Comparison of ENCODE assay signal across 19 cellular contexts in the genomic region with DNA sequence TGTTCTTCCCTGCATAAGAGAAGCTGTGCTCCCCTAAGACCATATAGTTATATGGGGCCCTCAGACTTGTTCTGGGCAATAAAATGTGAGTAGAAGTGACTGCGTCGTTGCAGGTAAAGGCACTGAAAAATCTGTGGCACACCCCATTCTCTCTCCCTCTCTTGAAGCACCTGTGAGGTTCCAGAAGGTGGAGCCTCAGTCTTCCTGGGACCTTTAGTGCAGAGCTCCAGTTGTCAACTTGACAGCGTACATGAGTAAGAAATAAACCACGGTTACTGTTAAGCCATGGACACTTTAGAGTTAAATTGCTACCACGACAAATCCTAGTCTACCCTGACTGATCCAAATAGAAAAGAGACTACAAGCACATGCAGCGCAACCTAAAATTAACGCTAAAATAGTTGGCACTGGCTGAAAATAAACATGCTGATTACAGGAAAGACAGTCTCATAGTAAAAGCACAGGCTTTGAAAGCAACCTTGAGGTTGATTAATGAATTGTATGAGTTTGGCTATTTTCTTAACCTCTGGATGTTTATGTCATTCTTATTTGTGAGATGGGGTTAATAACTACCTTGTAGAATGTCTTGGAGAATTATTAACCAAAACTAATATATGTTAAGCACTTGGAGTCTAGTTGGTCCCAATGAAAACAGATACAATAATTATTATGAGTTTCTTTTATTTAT.
DNase-seq lines count a peak whose midpoint lies in the region; ATAC-seq and TF ChIP-seq lines count a peak whose summit lies in the region.
"Had no signal": no experiment of that assay in that cellular context is flagged by ENCODE, and none has a peak within 500 bp of the region (broad histone marks: within the 10 kb centered on the region; RNA-seq: fewer than 3 reads in every experiment).

No MANE protein-coding gene starts in this region.

- H3K36me3 ChIP-seq in GM23338 (ENCODE audit: insufficient read depth): no peaks in the 10 kb centered on the region
- no peaks in the 10 kb centered on the region for H3K36me3 ChIP-seq in PC-3 (ENCODE audit: low read depth, low read length)
- no peaks in the 10 kb centered on the region for H3K36me3 ChIP-seq in neural progenitor cell
- H3K36me3 ChIP-seq: breast epithelium, colonic mucosa had no signal

- DNase-seq in GM23338 (ENCODE audit: low spot score) (peak; percentile 49), PC-3 (no peak), iPS-NIHi11 (ENCODE audit: low spot score) (peak; percentile 14), neural progenitor cell (ENCODE audit: low spot score) (peak; percentile 24), GM13977 (ENCODE audit: low spot score) (no peak)
- DNase-seq: activated CD8-positive, alpha-beta memory T cell treated with anti-CD3 and anti-CD28 coated beads, Interleukin-2, amount 50 U/mL, for 4 hours; CD4-positive, CD25-positive, alpha-beta regulatory T cell; colonic mucosa; DMS79; naive thymus-derived CD4-positive, alpha-beta T cell; NCI-H1694 treated with DMSO at 0.1 percent for 48 hours; NCI-H774; T-helper 17 cell had no signal

- H3K27ac ChIP-seq in GM23338 (ENCODE audit: low read depth): no peak overlapping the region
- H3K27ac ChIP-seq in PC-3 (ENCODE audit: low read length): peak overlapping the region; percentile 35
- no peak overlapping the region for H3K27ac ChIP-seq in neural progenitor cell
- H3K27ac ChIP-seq: breast epithelium, colonic mucosa, HL-60 had no signal

- POLR2A ChIA-PET in PC-3 (lab: Charles Lee; ENCODE audit: unreplicated experiment): no interaction called here

- ATAC-seq in GM23338: peak; percentile 78
- ATAC-seq in PC-3: peak; percentile 21
- ATAC-seq in HG02840 (IDR thresholded peaks at IDR 0.05; ENCODE audit: low FRiP score, unreplicated experiment): no peak
- ATAC-seq in GM19455 (IDR thresholded peaks at IDR 0.05; ENCODE audit: unreplicated experiment): no peak
- ATAC-seq: naive thymus-derived CD4-positive, alpha-beta T cell; T-helper 17 cell had no signal

- H3K4me2 ChIP-seq in GM23338 (no peak overlapping the region), PC-3 (ENCODE audit: low read length) (peak overlapping the region; percentile 57), neural progenitor cell (no peak overlapping the region)

- H3K4me1 Mint-ChIP-seq in GM23338 (no peaks in the 10 kb centered on the region), neural progenitor cell (no peaks in the 10 kb centered on the region)
- H3K4me1 Mint-ChIP-seq: CD4-positive, CD25-positive, alpha-beta regulatory T cell; naive thymus-derived CD4-positive, alpha-beta T cell; stimulated activated effector memory CD8-positive, alpha-beta T cell treated with anti-CD3 and anti-CD28 coated beads, Interleukin-12 subunit alpha, Interleukin-12 subunit beta, amount 100 ng/mL, for 72 hours; T-helper 17 cell had no signal

- H3K9me2 ChIP-seq in GM23338 (ENCODE audit: insufficient read depth): no peaks in the 10 kb centered on the region
- no peaks in the 10 kb centered on the region for H3K9me2 ChIP-seq in PC-3 (replicated peaks; ENCODE audit: low read length)

- H3K4me1 ChIP-seq in GM23338 (ENCODE audit: insufficient read depth) (no peaks in the 10 kb centered on the region), PC-3 (ENCODE audit: insufficient read depth, low read length) (peaks cover 33% of the 10 kb centered on the region), neural progenitor cell (no peaks in the 10 kb centered on the region)
- H3K4me1 ChIP-seq: breast epithelium, colonic mucosa had no signal

- peak; percentile 33 to 54; a peak in 2 of 4 replicates for TF ChIP-seq CTCF in GM23338 (conservative IDR thresholded peaks at IDR 0.05; ENCODE audit: low read depth in 2 of 2)
- no peak for TF ChIP-seq CTCF in PC-3 (conservative IDR thresholded peaks at IDR 0.05; ENCODE audit: low read depth, low read length)
- TF ChIP-seq CTCF in neural progenitor cell (IDR thresholded peaks at IDR 0.05): peak; percentile 10
- no peak for TF ChIP-seq CTCF in GM13977 (IDR thresholded peaks at IDR 0.05; ENCODE audit: extremely low read depth, insufficient read depth, missing control alignments)

- CTCF ChIA-PET in PC-3 (lab: Charles Lee): no interaction called here

- H3K27me3 Mint-ChIP-seq in GM23338 (ENCODE audit: insufficient read depth, low read depth, poor library complexity) (no peaks in the 10 kb centered on the region), neural progenitor cell (ENCODE audit: insufficient read depth, low read depth) (no peaks in the 10 kb centered on the region)

- H3K79me2 ChIP-seq in GM23338 (replicated peaks; ENCODE audit: insufficient read depth): no peaks in the 10 kb centered on the region
- no peaks in the 10 kb centered on the region for H3K79me2 ChIP-seq in PC-3 (ENCODE audit: low read length)
- H3K79me2 ChIP-seq in neural progenitor cell (ENCODE audit: low read depth): no peaks in the 10 kb centered on the region

- H3F3A ChIP-seq in GM23338 (replicated peaks; ENCODE audit: low read depth): no peaks in the 10 kb centered on the region
- H3F3A ChIP-seq in PC-3 (ENCODE audit: low read length, unreplicated experiment): no peaks in the 10 kb centered on the region
- no peaks in the 10 kb centered on the region for H3F3A ChIP-seq in neural progenitor cell (ENCODE audit: low read depth)

- H4K20me1 ChIP-seq in GM23338 (replicated peaks; ENCODE audit: insufficient read depth) (no peaks in the 10 kb centered on the region), PC-3 (ENCODE audit: low read length) (no peaks in the 10 kb centered on the region), neural progenitor cell (ENCODE audit: low read depth) (no peaks in the 10 kb centered on the region)

- H3K4me3 ChIP-seq in GM23338: no peak overlapping the region
- no peak overlapping the region for H3K4me3 ChIP-seq in PC-3 (ENCODE audit: low read length)
- H3K4me3 ChIP-seq in neural progenitor cell: no peak overlapping the region
- H3K4me3 ChIP-seq: breast epithelium, colonic mucosa had no signal

- H3K9me3 Mint-ChIP-seq in GM23338 (no peaks in the 10 kb centered on the region), neural progenitor cell (no peaks in the 10 kb centered on the region)
- H3K9me3 Mint-ChIP-seq: IgD-negative memory B cell; naive thymus-derived CD4-positive, alpha-beta T cell; stimulated activated effector memory CD8-positive, alpha-beta T cell treated with anti-CD3 and anti-CD28 coated beads, Interleukin-12 subunit alpha, Interleukin-12 subunit beta, amount 100 ng/mL, for 72 hours had no signal

- intact Hi-C loops in PC-3 (cut with micrococcal nuclease): loop anchor here (2.0 to 5.0 kb wide), 2 partner anchors 159 to 252 kb away; no protein-coding TSS in a partner anchor

- no TSS peak for BruUV-seq in PC-3 (replicated peaks; lab: Mats Ljungman, UMichigan)

- no peaks in the 10 kb centered on the region for H3K36me3 Mint-ChIP-seq in GM23338 (ENCODE audit: low read depth)
- no peaks in the 10 kb centered on the region for H3K36me3 Mint-ChIP-seq in neural progenitor cell
- H3K36me3 Mint-ChIP-seq: CD4-positive, CD25-positive, alpha-beta regulatory T cell; IgD-negative memory B cell; naive thymus-derived CD4-positive, alpha-beta T cell; stimulated activated effector memory CD8-positive, alpha-beta T cell treated with anti-CD3 and anti-CD28 coated beads, Interleukin-12 subunit alpha, Interleukin-12 subunit beta, amount 100 ng/mL, for 72 hours had no signal

- H2AFZ ChIP-seq in GM23338 (no peak overlapping the region; the same call in 1 of the 2 replicates), PC-3 (ENCODE audit: low read length) (no peak overlapping the region), neural progenitor cell (replicated peaks) (peak overlapping the region; percentile 69)

- H3K27ac Mint-ChIP-seq in GM23338 (no peak overlapping the region), neural progenitor cell (no peak overlapping the region)
- H3K27ac Mint-ChIP-seq: CD4-positive, CD25-positive, alpha-beta regulatory T cell; IgD-negative memory B cell; stimulated activated effector memory CD8-positive, alpha-beta T cell treated with anti-CD3 and anti-CD28 coated beads, Interleukin-12 subunit alpha, Interleukin-12 subunit beta, amount 100 ng/mL, for 72 hours; T-helper 17 cell had no signal

- H3K9ac ChIP-seq in PC-3 (ENCODE audit: low read length): no peak overlapping the region
- no peak overlapping the region for H3K9ac ChIP-seq in neural progenitor cell

- H3K27me3 ChIP-seq in GM23338 (ENCODE audit: insufficient read depth) (no peaks in the 10 kb centered on the region), PC-3 (ENCODE audit: low read length) (no peaks in the 10 kb centered on the region), neural progenitor cell (no peaks in the 10 kb centered on the region)
- H3K27me3 ChIP-seq: breast epithelium, colonic mucosa had no signal

- H3K4me3 Mint-ChIP-seq in GM23338 (no peak overlapping the region), neural progenitor cell (no peak overlapping the region)
- H3K4me3 Mint-ChIP-seq: CD4-positive, CD25-positive, alpha-beta regulatory T cell; IgD-negative memory B cell; naive thymus-derived CD4-positive, alpha-beta T cell; stimulated activated effector memory CD8-positive, alpha-beta T cell treated with anti-CD3 and anti-CD28 coated beads, Interleukin-12 subunit alpha, Interleukin-12 subunit beta, amount 100 ng/mL, for 72 hours; T-helper 17 cell had no signal

- in situ Hi-C loops in GM13977 (cut with MboI; ENCODE audit: low pct_unique_long_range_greater_than_20kb, low sequenced_read_pairs, unreplicated experiment): no loop called here

- H3K9me3 ChIP-seq in PC-3 (ENCODE audit: low read length): no peaks in the 10 kb centered on the region
- no peaks in the 10 kb centered on the region for H3K9me3 ChIP-seq in neural progenitor cell (ENCODE audit: low read depth)
- H3K9me3 ChIP-seq: breast epithelium, colonic mucosa had no signal

TF ChIP-seq in GM23338, 12 proteins besides CTCF, POLR2A, EP300 and RAD21 (continues in another document):
- TF ChIP-seq JUNB (IDR thresholded peaks at IDR 0.05; ENCODE audit: unreplicated experiment): no peak

Comparison
In these comparisons a context has a peak if more than half of its experiments do, and no peak if none do; other contexts are left out.
1. ATAC-seq: peak in GM23338 (single experiment) and PC-3 (single experiment); none in HG02840 (single experiment) and GM19455 (single experiment).
2. DNase-seq: peak in GM23338 (single experiment), iPS-NIHi11 (single experiment) and neural progenitor cell (single experiment); none in PC-3 (single experiment) and GM13977 (single experiment).
3. CTCF ChIP-seq: peak in GM23338 (2 of 2) and neural progenitor cell (single experiment); none in PC-3 (single experiment) and GM13977 (single experiment).